7 cellular contexts compared by ENCODE assay signal in genomic region chr22:46390652-46391301, GRCh38. TPM values are rescaled to one million over a fixed set of nuclear protein-coding genes. Genes with fewer than 3 reads are reported as not detected.
DNase-seq lines count a peak whose midpoint lies in the region; TF ChIP-seq lines count a peak whose summit lies in the region.

No MANE protein-coding gene starts in this region.

- no peak overlapping the region for H3K27ac ChIP-seq in suprapubic skin
- no peak overlapping the region for H3K27ac ChIP-seq in ascending aorta

- H3K4me3 ChIP-seq in suprapubic skin (peak overlapping the region; percentile 12), ascending aorta (no peak overlapping the region)

- WGBS in suprapubic skin: 56% methylated on average over 29 of the region's 32 CpGs

- TF ChIP-seq POLR2A in suprapubic skin (IDR thresholded peaks at IDR 0.05): no peak

- DNase-seq in amniotic stem cell (lab: John Stamatoyannopoulos, UW): peak; percentile 84
- peak; percentile 34 for DNase-seq in inferior parietal cortex (ENCODE audit: extremely low spot score)
- DNase-seq in suprapubic skin (ENCODE audit: low spot score in 2 of 2): no peak
- DNase-seq in iPS-NIHi11 (ENCODE audit: low spot score): no peak
- no peak for DNase-seq in ascending aorta (ENCODE audit: low spot score in 2 of 2)
- DNase-seq in AML-193 (lab: John Stamatoyannopoulos, UW): no peak

- intact Hi-C loops in ascending aorta (cut with DNase I): no loop called here

- H3K4me1 ChIP-seq in suprapubic skin (peaks cover 4% of the 10 kb centered on the region), ascending aorta (no peaks in the 10 kb centered on the region)

- H3K9me3 ChIP-seq in suprapubic skin (no peaks in the 10 kb centered on the region), ascending aorta (no peaks in the 10 kb centered on the region)

- no peaks in the 10 kb centered on the region for H3K27me3 ChIP-seq in suprapubic skin
- H3K27me3 ChIP-seq in ascending aorta: no peaks in the 10 kb centered on the region

- H3K36me3 ChIP-seq in suprapubic skin (peaks cover 17% of the 10 kb centered on the region), ascending aorta (no peaks in the 10 kb centered on the region)

- TF ChIP-seq EP300 in suprapubic skin (IDR thresholded peaks at IDR 0.05): no peak

- TF ChIP-seq CTCF in LNCAP (IDR thresholded peaks at IDR 0.05) (peak; percentile 67), suprapubic skin (IDR thresholded peaks at IDR 0.05) (no peak), ascending aorta (IDR thresholded peaks at IDR 0.05) (peak in 1 of 3 experiments; percentile 13)

RNA-seq across cellular contexts. Expression of gene TRMU, which starts 55.3 kb away (rescaled TPM):
- total RNA-seq in suprapubic skin (100 to 1,000 TPM in 1 of 4 donors, 10 to 100 TPM in 3; 28.3 to 109 (median 40.9) TPM), ascending aorta (13.5 TPM)

Comparison
In these comparisons a context has a peak if more than half of its experiments do, and no peak if none do; other contexts are left out.
1. DNase-seq: peak in amniotic stem cell (single experiment) and inferior parietal cortex (single experiment); none in suprapubic skin (0 of 2), iPS-NIHi11 (single experiment), ascending aorta (0 of 2) and AML-193 (0 of 2).